ENCODE assay signal across 8 cellular contexts in the genomic region with DNA sequence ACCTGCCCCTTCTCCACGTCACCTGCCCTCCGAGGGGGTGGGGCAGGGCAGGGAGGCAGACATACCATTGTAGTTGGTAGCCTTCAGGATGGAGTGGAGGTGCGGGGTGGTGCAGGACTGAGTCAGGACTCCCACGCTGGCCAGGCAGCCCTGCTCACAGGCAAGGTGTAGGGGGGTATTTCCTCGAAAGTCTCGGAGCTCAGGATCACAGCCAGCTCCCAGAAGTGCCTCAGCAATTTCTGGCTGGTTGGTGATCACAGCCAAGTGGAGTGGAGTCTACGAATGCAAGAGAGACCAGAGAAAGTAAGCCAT. TPM values are rescaled to one million over a fixed set of nuclear protein-coding genes. Genes with fewer than 3 reads are reported as not detected.
DNase-seq lines count a peak whose midpoint lies in the region; ATAC-seq and TF ChIP-seq lines count a peak whose summit lies in the region.

No MANE protein-coding gene starts in this region.

- WGBS in thyroid gland, 2 donors: 14% methylated on average over 7 of the region's 7 CpGs

- H3K36me3 ChIP-seq in WERI-Rb-1: peaks cover 43% of the 10 kb centered on the region
- H3K36me3 ChIP-seq in mucosa of rectum (ENCODE audit: control insufficient read depth in 2 of 2, insufficient read depth in 2 of 2, low read length in 2 of 2): peaks cover 35 to 38% of the 10 kb centered on the region in 2 donors
- H3K36me3 ChIP-seq in thyroid gland: peaks cover 36 to 38% of the 10 kb centered on the region in 2 donors

- ATAC-seq in GM21381 (IDR thresholded peaks at IDR 0.05; ENCODE audit: unreplicated experiment): no peak
- ATAC-seq in HG03469 (IDR thresholded peaks at IDR 0.05; ENCODE audit: unreplicated experiment): no peak

- CTCF ChIA-PET in HEK293T (lab: Yijun Ruan, JAX): interaction anchor here (2.3 kb wide), 1 partner anchor 262 kb away, joined by 15 read pairs; no protein-coding TSS in a partner anchor

- peak overlapping the region; percentile 100 for H3K27ac Mint-ChIP-seq in dendritic cell treated with granulocyte-macrophage colony-stimulating factor and Interleukin-4, amounts not matched to agents 40 ng/mL and 50 ng/mL, for 4 days

- peak overlapping the region; percentile 98 for H3K27ac ChIP-seq in WERI-Rb-1
- H3K27ac ChIP-seq in mucosa of rectum (ENCODE audit: low read depth in 2 of 2, low read length in 2 of 2): peak overlapping the region; percentile 89 to 96
- H3K27ac ChIP-seq in thyroid gland: peak overlapping the region; percentile 76 to 100 (median 96)

- peaks cover 44% of the 10 kb centered on the region for H3K4me1 Mint-ChIP-seq in dendritic cell treated with granulocyte-macrophage colony-stimulating factor and Interleukin-4, amounts not matched to agents 40 ng/mL and 50 ng/mL, for 4 days (ENCODE audit: low read depth)

- TF ChIP-seq CTCF in WERI-Rb-1 (IDR thresholded peaks at IDR 0.05; ENCODE audit: low read depth, low read length) (no peak), thyroid gland (IDR thresholded peaks at IDR 0.05) (no peak)

- no peak for TF ChIP-seq POLR2A in thyroid gland (IDR thresholded peaks at IDR 0.05)

- no peaks in the 10 kb centered on the region for H3K9me3 ChIP-seq in WERI-Rb-1 (ENCODE audit: severe bottlenecking)
- no peaks in the 10 kb centered on the region for H3K9me3 ChIP-seq in mucosa of rectum (ENCODE audit: control insufficient read depth in 2 of 2, low read length in 2 of 2)
- H3K9me3 ChIP-seq in thyroid gland: no peaks in the 10 kb centered on the region

- H3K9me3 Mint-ChIP-seq in dendritic cell treated with granulocyte-macrophage colony-stimulating factor and Interleukin-4, amounts not matched to agents 40 ng/mL and 50 ng/mL, for 4 days: no peaks in the 10 kb centered on the region

- intact Hi-C loops in dendritic cell treated with granulocyte-macrophage colony-stimulating factor and Interleukin-4, amounts not matched to agents 40 ng/mL and 50 ng/mL, for 4 days (cut with micrococcal nuclease): no loop called here
- intact Hi-C loops in thyroid gland (cut with DNase I): loop anchor here (5.0 kb wide), 1 partner anchor 66 kb away; no protein-coding TSS in a partner anchor

- H3K36me3 Mint-ChIP-seq in dendritic cell treated with granulocyte-macrophage colony-stimulating factor and Interleukin-4, amounts not matched to agents 40 ng/mL and 50 ng/mL, for 4 days (ENCODE audit: low read depth): peaks cover 60% of the 10 kb centered on the region

- H3K4me3 ChIP-seq in WERI-Rb-1 (ENCODE audit: low read depth, low read length) (peak overlapping the region; percentile 66), mucosa of rectum (ENCODE audit: low read length in 2 of 2) (peak overlapping the region; percentile 68 to 81), thyroid gland (replicated peaks in 1 of 3) (peak overlapping the region; percentile 53 to 67 (median 58))

- H3K4me1 ChIP-seq in mucosa of rectum (ENCODE audit: control insufficient read depth in 2 of 2, insufficient read depth in 2 of 2, low read length in 2 of 2): peaks cover 40% of the 10 kb centered on the region in 2 donors
- H3K4me1 ChIP-seq in thyroid gland: peaks cover 55 to 64% of the 10 kb centered on the region in 2 donors

- no peaks in the 10 kb centered on the region for H3K27me3 Mint-ChIP-seq in dendritic cell treated with granulocyte-macrophage colony-stimulating factor and Interleukin-4, amounts not matched to agents 40 ng/mL and 50 ng/mL, for 4 days

- POLR2A ChIA-PET in HEK293T (lab: Yijun Ruan, JAX): interaction anchor here (1.2 to 4.5 kb wide), 5 partner anchors 9 to 177 kb away, joined by 3 to 45 read pairs (median 6); partner anchors contain the start of gene PSMA6

- H3K9ac ChIP-seq in mucosa of rectum (ENCODE audit: low read depth in 1 of 2, low read length in 2 of 2): peak overlapping the region; percentile 78 to 82

- H3K27me3 ChIP-seq in WERI-Rb-1 (ENCODE audit: insufficient read depth, low read depth, severe bottlenecking) (no peaks in the 10 kb centered on the region), mucosa of rectum (ENCODE audit: control insufficient read depth in 2 of 2, insufficient read depth in 2 of 2, low read length in 2 of 2) (no peaks in the 10 kb centered on the region), thyroid gland (no peaks in the 10 kb centered on the region)

- peak overlapping the region; percentile 93 for H3K4me3 Mint-ChIP-seq in dendritic cell treated with granulocyte-macrophage colony-stimulating factor and Interleukin-4, amounts not matched to agents 40 ng/mL and 50 ng/mL, for 4 days

- DNase-seq in ELR (ENCODE audit: low read depth): peak; percentile 44
- DNase-seq in WERI-Rb-1: no peak
- peak; percentile 32 to 43 for DNase-seq in thyroid gland
- DNase-seq in HEK293T (ENCODE audit: extremely low spot score): no peak

TF ChIP-seq in HEK293T, 16 proteins besides CTCF, POLR2A, EP300 and RAD21:
- TF ChIP-seq FOXM1 (IDR thresholded peaks at IDR 0.05; ENCODE audit: borderline replicate concordance) (no peak), FOXA1 (IDR thresholded peaks at IDR 0.05) (no peak), NFRKB (IDR thresholded peaks at IDR 0.05) (no peak), L3MBTL2 (conservative IDR thresholded peaks at IDR 0.05) (no peak), PKNOX1 (IDR thresholded peaks at IDR 0.05) (no peak), FOXK2 (IDR thresholded peaks at IDR 0.05) (no peak), ARNT (IDR thresholded peaks at IDR 0.05) (no peak), TARDBP (IDR thresholded peaks at IDR 0.05) (no peak), ELF4 (IDR thresholded peaks at IDR 0.05) (no peak), SUZ12 (IDR thresholded peaks at IDR 0.05) (no peak), ZNF384 (IDR thresholded peaks at IDR 0.05) (no peak), HDGF (IDR thresholded peaks at IDR 0.05; ENCODE audit: borderline replicate concordance) (no peak), LEF1 (IDR thresholded peaks at IDR 0.05; ENCODE audit: borderline replicate concordance) (no peak), SP1 (IDR thresholded peaks at IDR 0.05) (no peak), CTBP1 (IDR thresholded peaks at IDR 0.05; ENCODE audit: borderline replicate concordance) (no peak), BHLHE40 (IDR thresholded peaks at IDR 0.05; ENCODE audit: borderline replicate concordance) (no peak)

RNA-seq across cellular contexts. Expression of gene NFKBIA, which starts 1.5 kb away (rescaled TPM):
- 100 to 1,000 TPM; 200 to 434 (median 356) TPM for total RNA-seq in thyroid gland

Comparison
In these comparisons a context has a peak if more than half of its experiments do, and no peak if none do; other contexts are left out.
1. DNase-seq: peak in ELR (single experiment) and thyroid gland (2 of 2); none in WERI-Rb-1 (single experiment) and HEK293T (single experiment).
2. Peak in every context shown above with its lines, with median percentiles within 50 percentile points of each other: H3K27ac ChIP-seq and H3K4me3 ChIP-seq.